ENCODE assay signal across 8 cellular contexts in genomic region chr11:68030318-68031135, GRCh38.
DNase-seq lines count a peak whose midpoint lies in the region; ATAC-seq and TF ChIP-seq lines count a peak whose summit lies in the region.

NDUFS8 (plus strand) TSS chr11:68030681; CDS start chr11:68032152, 1,471 bp downstream.

- peaks cover 18% of the 10 kb centered on the region for H3K4me1 Mint-ChIP-seq in central memory CD8-positive, alpha-beta T cell

- H3K27me3 Mint-ChIP-seq in central memory CD8-positive, alpha-beta T cell: no peaks in the 10 kb centered on the region

- DNase-seq in AG09309 (ENCODE audit: low read depth) (peak; percentile 96), NCI-H446 (lab: John Stamatoyannopoulos, UW) (peak; percentile 99), iris pigment epithelial cell (ENCODE audit: low read depth) (peak; percentile 99)
- peak; percentile 91 for DNase-seq in activated CD4-positive, CD25-positive, alpha-beta regulatory T cell treated with anti-CD3 and anti-CD28 coated beads, Interleukin-2, amount 50 U/mL, for 16 hours (ENCODE audit: low read depth, low spot score)
- DNase-seq in central memory CD8-positive, alpha-beta T cell (ENCODE audit: low spot score in 2 of 2): peak; percentile 90 to 95
- peak; percentile 93 to 98 for DNase-seq in stimulated activated CD4-positive, alpha-beta T cell treated with anti-CD3 and anti-CD28 coated beads, Interleukin-12 subunit alpha, Interleukin-12 subunit beta, amount 100 ng/mL, for 24 hours (ENCODE audit: low read depth in 2 of 2)

- H3K4me3 ChIP-seq in AG09309 (ENCODE audit: control insufficient read depth, low read depth, low read length): peak within 1 kb of the TSS; percentile 80

- H3K36me3 Mint-ChIP-seq in central memory CD8-positive, alpha-beta T cell (ENCODE audit: insufficient read depth): peaks cover 9% of the 10 kb centered on the region

- H3K4me3 Mint-ChIP-seq in central memory CD8-positive, alpha-beta T cell: peak within 1 kb of the TSS; percentile 90

- H3K9me3 Mint-ChIP-seq in central memory CD8-positive, alpha-beta T cell: no peaks in the 10 kb centered on the region

- peak; percentile 96 for ATAC-seq in GM19025 (IDR thresholded peaks at IDR 0.05; ENCODE audit: low read depth, unreplicated experiment)
- ATAC-seq in HG03342 (IDR thresholded peaks at IDR 0.05; ENCODE audit: unreplicated experiment): peak; percentile 88
- ATAC-seq in central memory CD8-positive, alpha-beta T cell (replicated peaks; ENCODE audit: extremely low read depth, poor library complexity, severe bottlenecking): peak; percentile 99

- TF ChIP-seq CTCF in AG09309 (IDR thresholded peaks at IDR 0.05; ENCODE audit: control insufficient read depth, insufficient read depth, low read depth, low read length, missing control alignments): no peak

- H3K27ac Mint-ChIP-seq in central memory CD8-positive, alpha-beta T cell (ENCODE audit: low read depth): peak within 1 kb of the TSS; percentile 82

Comparison
In these comparisons a context has a peak if more than half of its experiments do, and no peak if none do; other contexts are left out.
1. Peak in every context shown above with its lines: DNase-seq, ATAC-seq and H3K4me3 ChIP-seq.